ENCODE assay signal across 15 cellular contexts in genomic region chr19:5587071-5587455, GRCh38. TPM values are rescaled to one million over a fixed set of nuclear protein-coding genes. Genes with fewer than 3 reads are reported as not detected.
"Had no signal": no experiment of that assay in that cellular context is flagged by ENCODE, and none has a peak within 500 bp of the region (broad histone marks: within the 10 kb centered on the region; RNA-seq: fewer than 3 reads in every experiment).

No MANE protein-coding gene starts in this region.

- DNase-seq: activated CD4-positive, alpha-beta T cell treated with anti-CD3 and anti-CD28 coated beads, Interleukin-2, amount 50 U/mL, for 1 hour; activated CD4-positive, CD25-positive, alpha-beta regulatory T cell; activated naive CD4-positive, alpha-beta T cell treated with Interleukin-2 at 50 U/mL for 16 hours; activated naive CD8-positive, alpha-beta T cell treated with anti-CD3 and anti-CD28 coated beads, Interleukin-2, amount 50 U/mL, for 24 hours; activated T-cell treated with anti-CD3 and anti-CD28 coated beads, Interleukin-2, amount 50 U/mL, for 72 hours; colonic mucosa; foreskin keratinocyte; immature natural killer cell; left cardiac atrium; lower lobe of right lung; midbrain; naive B cell had no signal

- H3K4me1 ChIP-seq: colonic mucosa, foreskin keratinocyte, lower lobe of right lung had no signal

- H3K9me3 Mint-ChIP-seq: activated naive CD8-positive, alpha-beta T cell treated with anti-CD3 and anti-CD28 coated beads, Interleukin-2, amount 50 U/mL, for 24 hours; activated T-cell treated with anti-CD3 and anti-CD28 coated beads, Interleukin-2, amount 50 U/mL, for 72 hours; immature natural killer cell; naive B cell had no signal

- H3K27me3 Mint-ChIP-seq: activated naive CD8-positive, alpha-beta T cell treated with anti-CD3 and anti-CD28 coated beads, Interleukin-2, amount 50 U/mL, for 24 hours; naive B cell had no signal

- H3K4me3 ChIP-seq: ascending aorta, colonic mucosa, lower lobe of right lung had no signal

- H3K4me3 Mint-ChIP-seq: activated naive CD8-positive, alpha-beta T cell treated with anti-CD3 and anti-CD28 coated beads, Interleukin-2, amount 50 U/mL, for 24 hours; immature natural killer cell had no signal

- H3K27ac ChIP-seq: colonic mucosa, foreskin keratinocyte, lower lobe of right lung had no signal

- H3K27me3 ChIP-seq: ascending aorta, colonic mucosa, foreskin keratinocyte had no signal

- H3K27ac Mint-ChIP-seq: activated naive CD8-positive, alpha-beta T cell treated with anti-CD3 and anti-CD28 coated beads, Interleukin-2, amount 50 U/mL, for 24 hours; activated T-cell treated with anti-CD3 and anti-CD28 coated beads, Interleukin-2, amount 50 U/mL, for 72 hours; immature natural killer cell had no signal

- H3K9me3 ChIP-seq: ascending aorta, colonic mucosa, lower lobe of right lung had no signal

- ATAC-seq: activated naive CD8-positive, alpha-beta T cell treated with anti-CD3 and anti-CD28 coated beads, Interleukin-2, amount 50 U/mL, for 24 hours had no signal

- FAIRE-seq: urothelium cell line had no signal

RNA-seq across cellular contexts. Expression of gene TINCR, which starts 19.3 kb away (rescaled TPM):
- total RNA-seq: ascending aorta, pulmonary artery endothelial cell had no signal
